In the genomic region with DNA sequence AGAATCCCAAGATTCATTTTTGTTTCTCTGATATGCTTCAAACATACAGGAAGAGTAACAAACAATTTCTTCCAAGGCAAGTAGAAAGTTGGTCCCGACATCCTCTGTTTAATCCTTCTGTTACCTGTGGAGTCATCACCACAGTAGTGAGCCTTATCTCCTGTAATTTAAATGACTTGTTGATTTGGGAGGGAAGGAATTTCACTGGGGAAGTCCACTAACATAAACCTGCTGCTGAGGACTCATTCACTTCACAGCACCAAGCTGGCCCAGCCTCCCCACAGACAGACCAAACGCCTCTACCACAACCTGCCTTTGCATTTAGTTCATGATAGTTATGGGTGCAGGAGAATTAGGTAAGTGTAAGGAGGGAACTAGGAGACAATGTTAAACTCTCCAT, we compare ENCODE assay signal across 2 cellular contexts.
A peak's percentile ranks its signal among the peaks of the same experiment; 100 is the strongest.
TF ChIP-seq lines count a peak whose summit lies in the region.

No MANE protein-coding gene starts in this region.

TF ChIP-seq in HEK293, 187 proteins besides CTCF, POLR2A, EP300 and RAD21:
- TF ChIP-seq SCRT2 (tag by site-specific recombination; IDR thresholded peaks at IDR 0.05) = peak; percentile 42; the same call in 1 of the 2 replicates
- TF ChIP-seq MYNN (tag by site-specific recombination; IDR thresholded peaks at IDR 0.05; ENCODE audit: borderline replicate concordance) = no peak
TF ChIP-seq in HEK293: peak in this region for 1.

TF ChIP-seq in GM12878, 131 proteins besides CTCF, POLR2A, EP300 and RAD21:
- TF ChIP-seq SREBF2 (IDR thresholded peaks at IDR 0.05; ENCODE audit: low read length) (no peak), HDAC2 (IDR thresholded peaks at IDR 0.05) (no peak), SP1 (IDR thresholded peaks at IDR 0.05; ENCODE audit: low read depth, low read length) (no peak), BRCA1 (IDR thresholded peaks at IDR 0.05; ENCODE audit: low read depth, low read length) (no peak), TARDBP (IDR thresholded peaks at IDR 0.05; ENCODE audit: borderline replicate concordance) (no peak), SUZ12 (IDR thresholded peaks at IDR 0.05; ENCODE audit: unreplicated experiment) (no peak), RB1 (IDR thresholded peaks at IDR 0.05; ENCODE audit: borderline replicate concordance) (no peak), PAX8 (IDR thresholded peaks at IDR 0.05) (no peak), ZNF274 (IDR thresholded peaks at IDR 0.05; ENCODE audit: insufficient read depth, insufficient read length) (no peak), YY1 (IDR thresholded peaks at IDR 0.05; ENCODE audit: low read depth, low read length) (no peak), TCF12 (IDR thresholded peaks at IDR 0.05; ENCODE audit: low read depth, low read length) (no peak)
- TF ChIP-seq, protein P1, sequence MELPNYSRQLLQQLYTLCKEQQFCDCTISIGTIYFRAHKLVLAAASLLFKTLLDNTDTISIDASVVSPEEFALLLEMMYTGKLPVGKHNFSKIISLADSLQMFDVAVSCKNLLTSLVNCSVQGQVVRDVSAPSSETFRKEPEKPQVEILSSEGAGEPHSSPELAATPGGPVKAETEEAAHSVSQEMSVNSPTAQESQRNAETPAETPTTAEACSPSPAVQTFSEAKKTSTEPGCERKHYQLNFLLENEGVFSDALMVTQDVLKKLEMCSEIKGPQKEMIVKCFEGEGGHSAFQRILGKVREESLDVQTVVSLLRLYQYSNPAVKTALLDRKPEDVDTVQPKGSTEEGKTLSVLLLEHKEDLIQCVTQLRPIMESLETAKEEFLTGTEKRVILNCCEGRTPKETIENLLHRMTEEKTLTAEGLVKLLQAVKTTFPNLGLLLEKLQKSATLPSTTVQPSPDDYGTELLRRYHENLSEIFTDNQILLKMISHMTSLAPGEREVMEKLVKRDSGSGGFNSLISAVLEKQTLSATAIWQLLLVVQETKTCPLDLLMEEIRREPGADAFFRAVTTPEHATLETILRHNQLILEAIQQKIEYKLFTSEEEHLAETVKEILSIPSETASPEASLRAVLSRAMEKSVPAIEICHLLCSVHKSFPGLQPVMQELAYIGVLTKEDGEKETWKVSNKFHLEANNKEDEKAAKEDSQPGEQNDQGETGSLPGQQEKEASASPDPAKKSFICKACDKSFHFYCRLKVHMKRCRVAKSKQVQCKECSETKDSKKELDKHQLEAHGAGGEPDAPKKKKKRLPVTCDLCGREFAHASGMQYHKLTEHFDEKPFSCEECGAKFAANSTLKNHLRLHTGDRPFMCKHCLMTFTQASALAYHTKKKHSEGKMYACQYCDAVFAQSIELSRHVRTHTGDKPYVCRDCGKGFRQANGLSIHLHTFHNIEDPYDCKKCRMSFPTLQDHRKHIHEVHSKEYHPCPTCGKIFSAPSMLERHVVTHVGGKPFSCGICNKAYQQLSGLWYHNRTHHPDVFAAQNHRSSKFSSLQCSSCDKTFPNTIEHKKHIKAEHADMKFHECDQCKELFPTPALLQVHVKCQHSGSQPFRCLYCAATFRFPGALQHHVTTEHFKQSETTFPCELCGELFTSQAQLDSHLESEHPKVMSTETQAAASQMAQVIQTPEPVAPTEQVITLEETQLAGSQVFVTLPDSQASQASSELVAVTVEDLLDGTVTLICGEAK (IDR thresholded peaks at IDR 0.05; ENCODE audit: borderline replicate concordance) = no peak
